In the genomic region with DNA sequence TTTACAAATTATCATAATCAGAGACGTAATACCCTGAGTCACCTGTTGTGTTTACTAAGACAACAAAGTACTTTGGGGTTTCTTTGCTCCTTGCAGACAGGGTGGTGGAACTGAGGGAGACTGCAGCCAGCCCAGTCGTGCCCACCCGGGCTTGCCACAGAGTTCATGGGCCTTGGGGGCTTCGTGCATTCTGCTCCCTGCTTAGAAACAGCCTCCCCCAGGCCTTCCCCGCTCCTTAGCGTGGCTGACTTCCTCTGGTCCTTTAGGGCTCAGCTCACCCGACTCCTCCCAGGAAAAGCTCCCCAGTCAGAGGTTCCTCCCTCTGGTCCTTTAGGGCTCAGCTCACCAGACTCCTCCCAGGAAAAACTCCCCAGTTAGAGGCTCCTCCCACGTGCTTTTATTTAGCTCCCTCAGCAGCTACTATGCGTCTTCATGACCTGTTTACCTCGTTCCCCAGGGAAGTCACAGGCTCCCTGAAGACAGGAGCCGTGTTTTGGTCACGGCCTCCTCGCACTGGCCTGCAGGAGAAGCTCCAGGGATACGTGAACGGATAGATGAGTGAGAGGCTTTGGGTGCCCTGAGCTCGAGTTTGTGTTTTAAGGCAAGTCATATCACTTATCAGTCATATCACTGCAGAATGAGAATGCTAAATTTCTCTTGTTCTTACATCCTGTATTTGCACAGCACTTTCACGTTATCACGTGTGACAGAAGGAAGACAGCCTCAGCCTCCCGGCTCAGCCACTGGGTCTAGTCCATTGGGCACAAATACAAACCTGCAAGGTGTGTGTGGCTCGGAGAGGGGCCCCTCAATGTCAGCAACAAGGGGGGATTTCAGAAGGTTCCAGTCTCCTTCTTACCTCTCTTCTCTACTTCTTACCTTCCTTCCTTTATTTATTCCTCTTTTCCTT, we compare ENCODE assay signal across 9 cellular contexts. TPM values are rescaled to one million over a fixed set of nuclear protein-coding genes. Genes with fewer than 3 reads are reported as not detected.
DNase-seq lines count a peak whose midpoint lies in the region; ATAC-seq, FAIRE-seq and TF ChIP-seq lines count a peak whose summit lies in the region.
"Had no signal": no experiment of that assay in that cellular context is flagged by ENCODE, and none has a peak within 500 bp of the region (broad histone marks: within the 10 kb centered on the region; RNA-seq: fewer than 3 reads in every experiment).

No MANE protein-coding gene starts in this region.

- no peak overlapping the region for H2AFZ ChIP-seq in mammary epithelial cell (ENCODE audit: low read depth, low read length)

- ATAC-seq in HG02642 (IDR thresholded peaks at IDR 0.05; ENCODE audit: poor library complexity, unreplicated experiment) (peak; percentile 67), esophagus mucosa (peak; percentile 56)

- intact Hi-C loops in ovary (cut with DNase I) (no loop called here), mammary epithelial cell (cut with micrococcal nuclease) (no loop called here)

- TF ChIP-seq POLR2A in GM12891 (IDR thresholded peaks at IDR 0.05; ENCODE audit: low read depth, low read length) = no peak
- no peak for TF ChIP-seq POLR2A in ovary (IDR thresholded peaks at IDR 0.05)

- dilution Hi-C loops in mammary epithelial cell (cut with HindIII; ENCODE audit: low sequenced_read_pairs) = no loop called here

- peak; percentile 22 for DNase-seq in GM12891 (ENCODE audit: insufficient read length, low spot score)
- DNase-seq in SJCRH30 = peak; percentile 47 to 65
- DNase-seq in ovary = no peak
- no peak for DNase-seq in NCI-H2227 (lab: John Stamatoyannopoulos, UW; ENCODE audit: unreplicated experiment)
- DNase-seq in mammary epithelial cell = no peak

- no peaks in the 10 kb centered on the region for H3K79me2 ChIP-seq in mammary epithelial cell (ENCODE audit: insufficient read depth, low read length)

- no peaks in the 10 kb centered on the region for H3K36me3 ChIP-seq in SJCRH30
- H3K36me3 ChIP-seq in thymus (ENCODE audit: control insufficient read depth, insufficient read depth) = no peaks in the 10 kb centered on the region
- no peaks in the 10 kb centered on the region for H3K36me3 ChIP-seq in ovary
- H3K36me3 ChIP-seq in mammary epithelial cell (ENCODE audit: insufficient read depth, low read length) = no peaks in the 10 kb centered on the region

- H3K4me3 ChIP-seq in SJCRH30 (no peak overlapping the region), thymus (ENCODE audit: low read length) (peak overlapping the region; percentile 30), ovary (no peak overlapping the region), mammary epithelial cell (replicated peaks in 1 of 3; ENCODE audit: insufficient read depth in 1 of 3, low read depth in 2 of 3, low read length in 3 of 3) (no peak overlapping the region)

- H3K27ac ChIP-seq in SJCRH30 = no peak overlapping the region
- peak overlapping the region; percentile 96 for H3K27ac ChIP-seq in thymus (ENCODE audit: low read depth)
- H3K27ac ChIP-seq in ovary = peak overlapping the region in 1 of 2 donors; percentile 21
- H3K27ac ChIP-seq in mammary epithelial cell (ENCODE audit: insufficient read depth, low read depth, low read length) = no peak overlapping the region

- no peak for TF ChIP-seq EP300 in ovary (IDR thresholded peaks at IDR 0.05)

- CTCF ChIA-PET in mammary epithelial cell (lab: Charles Lee; ENCODE audit: low non-redundant PET) = no interaction called here

- TF ChIP-seq CTCF in ovary (IDR thresholded peaks at IDR 0.05) (no peak), mammary epithelial cell (conservative IDR thresholded peaks at IDR 0.05 in 1 of 2, IDR thresholded peaks at IDR 0.05 in 1 of 2; ENCODE audit: extremely low read depth in 1 of 2, insufficient read depth in 1 of 2, low read depth in 1 of 2, low read length in 2 of 2) (no peak)

- H3K9me3 ChIP-seq in SJCRH30 (replicated peaks) (no peaks in the 10 kb centered on the region), thymus (ENCODE audit: control insufficient read depth) (no peaks in the 10 kb centered on the region), ovary (no peaks in the 10 kb centered on the region), mammary epithelial cell (replicated peaks; ENCODE audit: insufficient read depth, low read length) (peaks cover 6% of the 10 kb centered on the region)

- no peaks in the 10 kb centered on the region for H4K20me1 ChIP-seq in mammary epithelial cell (ENCODE audit: insufficient read depth, low read length)

- H3K4me2 ChIP-seq in mammary epithelial cell (ENCODE audit: insufficient read depth, low read depth, low read length) = no peak overlapping the region

- in situ Hi-C loops in mammary epithelial cell (cut with MboI; ENCODE audit: low sequenced_read_pairs in 2 of 2) = no loop called here

- no peak for FAIRE-seq in GM12891 (lab: Jason Lieb, UNC)
- FAIRE-seq: endothelial cell of umbilical vein had no signal

- H3K27me3 ChIP-seq in SJCRH30 = no peaks in the 10 kb centered on the region
- H3K27me3 ChIP-seq in thymus (ENCODE audit: control insufficient read depth, insufficient read depth) = no peaks in the 10 kb centered on the region
- H3K27me3 ChIP-seq in ovary = no peaks in the 10 kb centered on the region
- H3K27me3 ChIP-seq in mammary epithelial cell (ENCODE audit: insufficient read depth, low read length) = no peaks in the 10 kb centered on the region

- BruUV-seq in mammary epithelial cell (replicated peaks; lab: Mats Ljungman, UMichigan) = no TSS peak

- H3K4me1 ChIP-seq in SJCRH30 (peaks cover 18% of the 10 kb centered on the region; the same call in 1 of the 2 replicates), thymus (ENCODE audit: control insufficient read depth, insufficient read depth, low read length) (peaks cover 24% of the 10 kb centered on the region), ovary (ENCODE audit: insufficient read depth) (peaks cover 12% of the 10 kb centered on the region), mammary epithelial cell (ENCODE audit: insufficient read depth, low read length) (no peaks in the 10 kb centered on the region)

- H3K9ac ChIP-seq in mammary epithelial cell (ENCODE audit: insufficient read depth, low read length) = no peak overlapping the region

- 16% methylated on average over 20 of the region's 20 CpGs for WGBS in thymus
- 48 to 57% (median 54%) methylated on average over 20 of the region's 20 CpGs for WGBS in ovary, 3 donors
- WGBS in mammary epithelial cell (ENCODE audit: low coverage, missing lambda C conversion rate) = 42% methylated on average over 19 of the region's 20 CpGs

TF ChIP-seq in GM12891, 5 proteins besides CTCF, POLR2A, EP300 and RAD21:
- no peak for TF ChIP-seq POLR2AphosphoS5 (IDR thresholded peaks at IDR 0.05; ENCODE audit: low read depth, low read length)
- no peak for TF ChIP-seq PAX5 (IDR thresholded peaks at IDR 0.05; ENCODE audit: insufficient read depth, low read length, severe bottlenecking)
- TF ChIP-seq TAF1 (IDR thresholded peaks at IDR 0.05; ENCODE audit: low read depth, low read length) = no peak
- no peak for TF ChIP-seq SPI1 (IDR thresholded peaks at IDR 0.05; ENCODE audit: low read depth, low read length)
- no peak for TF ChIP-seq POU2F2 (IDR thresholded peaks at IDR 0.05; ENCODE audit: low read depth, low read length)
TF ChIP-seq in GM12891: peak in this region for 0.

RNA-seq across cellular contexts. Expression of a gene that starts 52.7 kb away (rescaled TPM):
- polyA plus RNA-seq in GM12891 (2012; ENCODE audit: low read depth, missing spikeins) = not detected
- total RNA-seq in SJCRH30 (2014; rRNA removed; shearing (Covaris generic)) = 9.6 and 10.2 TPM in 2 replicates
- 0.04 TPM for total RNA-seq in esophagus mucosa
- polyA plus RNA-seq in thymus = 22.8 TPM
- 10 to 100 TPM in 4 of 7 donors, 1 to 10 TPM in 3; 3.6 to 18.0 (median 10.8) TPM for total RNA-seq in ovary
- polyA plus RNA-seq in ovary = 1 to 10 TPM; 4.1 to 4.9 TPM
- not detected for total RNA-seq in mammary epithelial cell
- not detected for polyA plus RNA-seq in mammary epithelial cell
- not detected for polyA minus RNA-seq in mammary epithelial cell
- total RNA-seq: endothelial cell of umbilical vein had no signal
- polyA plus RNA-seq: endothelial cell of umbilical vein had no signal

Comparison
In these comparisons a context has a peak if more than half of its experiments do, and no peak if none do; other contexts are left out.
1. DNase-seq: peak in GM12891 (single experiment) and SJCRH30 (2 of 2); none in ovary (0 of 5), NCI-H2227 (single experiment) and mammary epithelial cell (single experiment).